21 cellular contexts compared by ENCODE assay signal in the genomic region with DNA sequence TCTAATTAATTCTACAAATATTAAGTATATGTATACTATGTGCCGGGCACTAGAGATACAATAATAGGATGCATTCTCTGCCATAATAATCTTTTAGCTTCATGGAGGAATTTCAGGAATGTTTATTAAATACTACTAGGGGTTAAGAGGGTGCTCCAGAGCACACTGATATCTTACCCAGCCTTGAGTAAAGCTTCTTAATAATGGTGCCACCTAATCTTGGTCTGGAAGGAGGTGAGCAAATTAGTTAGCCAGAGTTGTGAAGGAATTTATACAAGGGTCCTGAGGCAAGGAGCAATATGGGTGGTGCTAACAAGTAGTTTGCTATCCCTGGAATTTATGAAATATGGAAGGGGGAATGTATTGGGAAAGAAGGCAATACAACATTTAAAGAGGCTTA.
"Had no signal": no experiment of that assay in that cellular context is flagged by ENCODE, and none has a peak within 500 bp of the region (broad histone marks: within the 10 kb centered on the region; RNA-seq: fewer than 3 reads in every experiment).

No MANE protein-coding gene starts in this region.

- DNase-seq: dermis blood vessel endothelial cell; dorsolateral prefrontal cortex; effector CD4-positive, alpha-beta T cell; effector memory CD4-positive, alpha-beta T cell; foreskin keratinocyte; heart left ventricle; hypothalamus; immature natural killer cell; islet precursor cell; kidney; kidney glomerular epithelial cell; left colon; left ventricle myocardium superior; lower lobe of right lung; mesenchymal stem cell; midbrain had no signal

- H3K27me3 ChIP-seq: dorsolateral prefrontal cortex, esophagus muscularis mucosa, foreskin keratinocyte, gastroesophageal sphincter, heart left ventricle, hepatocyte had no signal

- H3K27ac ChIP-seq: coronary artery, dorsolateral prefrontal cortex, esophagus muscularis mucosa, foreskin keratinocyte, gastroesophageal sphincter, heart left ventricle, hepatocyte, lower lobe of right lung had no signal

- H3K4me1 ChIP-seq: esophagus muscularis mucosa, foreskin keratinocyte, gastroesophageal sphincter, heart left ventricle had no signal

- H3K4me3 Mint-ChIP-seq: immature natural killer cell had no signal

- H3K4me3 ChIP-seq: coronary artery, dorsolateral prefrontal cortex, esophagus muscularis mucosa, gastroesophageal sphincter, heart left ventricle, hepatocyte, lower lobe of right lung had no signal

- H3K9me3 ChIP-seq: esophagus muscularis mucosa, gastroesophageal sphincter, heart left ventricle, lower lobe of right lung had no signal

- ATAC-seq: foreskin keratinocyte, gastroesophageal sphincter, heart left ventricle, left colon, left lobe of liver, left ventricle myocardium superior had no signal

- H3K36me3 ChIP-seq: gastroesophageal sphincter, lower lobe of right lung had no signal
